ENCODE assay signal across 1 cellular context in the genomic region with DNA sequence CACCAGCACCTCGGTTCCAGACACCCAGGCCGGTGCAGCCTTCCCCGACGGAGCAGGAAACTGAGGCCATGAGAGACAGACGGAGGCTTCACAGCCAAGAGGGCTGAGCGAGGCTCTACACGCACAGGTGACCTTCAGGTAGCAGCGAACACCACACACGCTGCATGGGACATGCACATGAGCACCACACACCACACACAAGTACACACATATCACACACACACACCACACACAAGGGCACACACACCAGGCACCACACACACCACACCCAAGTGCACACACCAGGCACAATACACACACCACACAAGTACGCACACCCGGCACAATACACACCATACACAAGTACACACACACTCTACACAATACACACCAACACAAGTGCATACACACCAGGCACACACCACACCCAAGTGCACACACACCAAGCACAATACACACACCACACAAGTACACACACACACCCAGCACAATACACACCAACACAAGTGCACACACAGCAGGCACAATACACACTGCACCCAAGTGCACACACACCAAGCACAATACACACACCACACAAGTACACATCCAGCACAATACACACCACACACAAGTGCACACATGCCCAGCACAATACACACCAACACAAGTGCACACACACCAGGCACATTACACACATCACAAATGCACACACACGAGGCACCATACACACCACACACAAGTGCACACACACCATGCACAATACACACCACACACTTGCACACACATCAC.
TF ChIP-seq lines count a peak whose summit lies in the region.

No MANE protein-coding gene starts in this region.

TF ChIP-seq in IMR-90, 13 proteins besides CTCF, POLR2A, EP300 and RAD21:
- TF ChIP-seq NFE2L2 (IDR thresholded peaks at IDR 0.05; ENCODE audit: low read depth, low read length) (no peak), MXI1 (IDR thresholded peaks at IDR 0.05; ENCODE audit: borderline replicate concordance, low read depth, low read length) (no peak), CHD1 (IDR thresholded peaks at IDR 0.05; ENCODE audit: low read depth, low read length) (no peak), RFX5 (IDR thresholded peaks at IDR 0.05; ENCODE audit: low read depth, low read length) (no peak), MAFK (IDR thresholded peaks at IDR 0.05; ENCODE audit: low read depth, low read length) (no peak), FOS (IDR thresholded peaks at IDR 0.05; ENCODE audit: low read depth, low read length) (no peak)
- TF ChIP-seq, protein P1, sequence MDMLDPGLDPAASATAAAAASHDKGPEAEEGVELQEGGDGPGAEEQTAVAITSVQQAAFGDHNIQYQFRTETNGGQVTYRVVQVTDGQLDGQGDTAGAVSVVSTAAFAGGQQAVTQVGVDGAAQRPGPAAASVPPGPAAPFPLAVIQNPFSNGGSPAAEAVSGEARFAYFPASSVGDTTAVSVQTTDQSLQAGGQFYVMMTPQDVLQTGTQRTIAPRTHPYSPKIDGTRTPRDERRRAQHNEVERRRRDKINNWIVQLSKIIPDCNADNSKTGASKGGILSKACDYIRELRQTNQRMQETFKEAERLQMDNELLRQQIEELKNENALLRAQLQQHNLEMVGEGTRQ (IDR thresholded peaks at IDR 0.05; ENCODE audit: low read depth, low read length): no peak
- TF ChIP-seq, protein P2, sequence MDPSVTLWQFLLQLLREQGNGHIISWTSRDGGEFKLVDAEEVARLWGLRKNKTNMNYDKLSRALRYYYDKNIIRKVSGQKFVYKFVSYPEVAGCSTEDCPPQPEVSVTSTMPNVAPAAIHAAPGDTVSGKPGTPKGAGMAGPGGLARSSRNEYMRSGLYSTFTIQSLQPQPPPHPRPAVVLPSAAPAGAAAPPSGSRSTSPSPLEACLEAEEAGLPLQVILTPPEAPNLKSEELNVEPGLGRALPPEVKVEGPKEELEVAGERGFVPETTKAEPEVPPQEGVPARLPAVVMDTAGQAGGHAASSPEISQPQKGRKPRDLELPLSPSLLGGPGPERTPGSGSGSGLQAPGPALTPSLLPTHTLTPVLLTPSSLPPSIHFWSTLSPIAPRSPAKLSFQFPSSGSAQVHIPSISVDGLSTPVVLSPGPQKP (IDR thresholded peaks at IDR 0.05; ENCODE audit: borderline replicate concordance, low read depth, low read length): no peak
